ENCODE assay signal across 15 cellular contexts in the genomic region with DNA sequence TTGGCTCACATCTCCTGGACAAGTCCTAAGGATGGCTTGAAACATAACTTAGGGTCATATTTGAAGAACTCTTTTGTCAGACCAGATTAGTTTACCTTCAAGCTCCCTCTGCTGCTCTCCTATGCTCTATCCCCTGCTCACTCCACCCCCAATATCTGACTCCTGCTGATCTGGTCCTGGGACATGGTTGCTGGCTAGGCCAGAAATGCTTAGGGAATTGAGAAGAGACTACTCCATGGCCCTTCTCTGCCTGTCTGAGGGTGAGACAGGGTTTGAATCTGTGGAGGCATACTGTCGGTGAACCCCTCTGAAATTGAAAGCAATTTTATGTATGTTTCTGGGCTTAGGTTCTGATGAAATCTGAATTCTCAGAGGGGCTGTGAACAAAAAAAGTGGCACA. TPM values are rescaled to one million over a fixed set of nuclear protein-coding genes. Genes with fewer than 3 reads are reported as not detected.
DNase-seq lines count a peak whose midpoint lies in the region; ATAC-seq lines count a peak whose summit lies in the region.
"Had no signal": no experiment of that assay in that cellular context is flagged by ENCODE, and none has a peak within 500 bp of the region (broad histone marks: within the 10 kb centered on the region; RNA-seq: fewer than 3 reads in every experiment).

No MANE protein-coding gene starts in this region.

- peak overlapping the region; percentile 34 for H3K27ac Mint-ChIP-seq in activated T-cell treated with anti-CD3 and anti-CD28 coated beads, Interleukin-2, amount 50 U/mL, for 72 hours
- H3K27ac Mint-ChIP-seq in dendritic cell treated with granulocyte-macrophage colony-stimulating factor and Interleukin-4, amounts not matched to agents 40 ng/mL and 50 ng/mL, for 4 days = peak overlapping the region; percentile 62
- H3K27ac Mint-ChIP-seq in stimulated activated naive B cell treated with anti-CD40 and anti-IgM and Interleukin-4, amounts not matched to agents 10 μg/mL and 1 μg/mL and 100 μg/mL, for 72 hours = peak overlapping the region; percentile 78

- DNase-seq in activated T-cell treated with anti-CD3 and anti-CD28 coated beads, Interleukin-2, amount 50 U/mL, for 72 hours = no peak
- no peak for DNase-seq in activated T-cell treated with anti-CD3 and anti-CD28 coated beads, Interleukin-2, amount 50 U/mL, for 1 hour
- peak; percentile 29 for DNase-seq in NAMALWA (ENCODE audit: low spot score)
- DNase-seq in stimulated activated naive B cell treated with anti-CD40 and anti-IgM and Interleukin-4, amounts not matched to agents 10 μg/mL and 1 μg/mL and 100 μg/mL, for 72 hours = no peak
- DNase-seq in kidney glomerular epithelial cell (lab: John Stamatoyannopoulos, UW) = no peak
- no peak for DNase-seq in activated CD4-positive, CD25-positive, alpha-beta regulatory T cell (lab: John Stamatoyannopoulos, UW)
- DNase-seq: heart right ventricle, left ventricle myocardium superior, NCI-H510A treated with DMSO at 0.1 percent for 48 hours, RPMI8226, T1000, uterus had no signal

- H3K9me3 Mint-ChIP-seq in activated T-cell treated with anti-CD3 and anti-CD28 coated beads, Interleukin-2, amount 50 U/mL, for 72 hours = no peaks in the 10 kb centered on the region
- no peaks in the 10 kb centered on the region for H3K9me3 Mint-ChIP-seq in dendritic cell treated with granulocyte-macrophage colony-stimulating factor and Interleukin-4, amounts not matched to agents 40 ng/mL and 50 ng/mL, for 4 days
- H3K9me3 Mint-ChIP-seq in stimulated activated naive B cell treated with anti-CD40 and anti-IgM and Interleukin-4, amounts not matched to agents 10 μg/mL and 1 μg/mL and 100 μg/mL, for 72 hours = peaks cover 0 to 1% of the 10 kb centered on the region in 2 donors

- H3K4me3 Mint-ChIP-seq in activated T-cell treated with anti-CD3 and anti-CD28 coated beads, Interleukin-2, amount 50 U/mL, for 72 hours = peak overlapping the region; percentile 89 to 95
- no peak overlapping the region for H3K4me3 Mint-ChIP-seq in dendritic cell treated with granulocyte-macrophage colony-stimulating factor and Interleukin-4, amounts not matched to agents 40 ng/mL and 50 ng/mL, for 4 days
- H3K4me3 Mint-ChIP-seq in stimulated activated naive B cell treated with anti-CD40 and anti-IgM and Interleukin-4, amounts not matched to agents 10 μg/mL and 1 μg/mL and 100 μg/mL, for 72 hours = peak overlapping the region; percentile 64 to 86

- H3K36me3 Mint-ChIP-seq in activated T-cell treated with anti-CD3 and anti-CD28 coated beads, Interleukin-2, amount 50 U/mL, for 72 hours (ENCODE audit: insufficient read depth in 2 of 2) = peaks cover 10 to 17% of the 10 kb centered on the region in 2 donors
- peaks cover 23% of the 10 kb centered on the region for H3K36me3 Mint-ChIP-seq in dendritic cell treated with granulocyte-macrophage colony-stimulating factor and Interleukin-4, amounts not matched to agents 40 ng/mL and 50 ng/mL, for 4 days (ENCODE audit: low read depth)
- peaks cover 16 to 54% of the 10 kb centered on the region in 2 donors for H3K36me3 Mint-ChIP-seq in stimulated activated naive B cell treated with anti-CD40 and anti-IgM and Interleukin-4, amounts not matched to agents 10 μg/mL and 1 μg/mL and 100 μg/mL, for 72 hours

- H3K4me1 Mint-ChIP-seq in activated T-cell treated with anti-CD3 and anti-CD28 coated beads, Interleukin-2, amount 50 U/mL, for 72 hours (ENCODE audit: low read depth) = peaks cover 87% of the 10 kb centered on the region
- H3K4me1 Mint-ChIP-seq in dendritic cell treated with granulocyte-macrophage colony-stimulating factor and Interleukin-4, amounts not matched to agents 40 ng/mL and 50 ng/mL, for 4 days (ENCODE audit: low read depth) = peaks cover 67% of the 10 kb centered on the region
- H3K4me1 Mint-ChIP-seq in stimulated activated naive B cell treated with anti-CD40 and anti-IgM and Interleukin-4, amounts not matched to agents 10 μg/mL and 1 μg/mL and 100 μg/mL, for 72 hours = peaks cover 50 to 89% of the 10 kb centered on the region in 2 donors

- no peaks in the 10 kb centered on the region for H3K27me3 Mint-ChIP-seq in activated T-cell treated with anti-CD3 and anti-CD28 coated beads, Interleukin-2, amount 50 U/mL, for 72 hours (ENCODE audit: low read depth)
- no peaks in the 10 kb centered on the region for H3K27me3 Mint-ChIP-seq in dendritic cell treated with granulocyte-macrophage colony-stimulating factor and Interleukin-4, amounts not matched to agents 40 ng/mL and 50 ng/mL, for 4 days
- H3K27me3 Mint-ChIP-seq in stimulated activated naive B cell treated with anti-CD40 and anti-IgM and Interleukin-4, amounts not matched to agents 10 μg/mL and 1 μg/mL and 100 μg/mL, for 72 hours = no peaks in the 10 kb centered on the region

- intact Hi-C loops in dendritic cell treated with granulocyte-macrophage colony-stimulating factor and Interleukin-4, amounts not matched to agents 40 ng/mL and 50 ng/mL, for 4 days (cut with micrococcal nuclease) = loop anchor here (5.0 kb wide), 1 partner anchor 205 kb away; a partner anchor contains a TSS

- no peak for ATAC-seq in activated T-cell treated with anti-CD3 and anti-CD28 coated beads, Interleukin-2, amount 50 U/mL, for 72 hours (replicated peaks in 1 of 2)
- no peak for ATAC-seq in stimulated activated naive B cell treated with anti-CD40 and anti-IgM and Interleukin-4, amounts not matched to agents 10 μg/mL and 1 μg/mL and 100 μg/mL, for 72 hours (replicated peaks)
- ATAC-seq in GM18907 (IDR thresholded peaks at IDR 0.05; ENCODE audit: unreplicated experiment) = no peak
- ATAC-seq: HCT116, heart right ventricle, left ventricle myocardium superior had no signal

RNA-seq across cellular contexts. Expression of a gene that starts 3.3 kb away (rescaled TPM):
- total RNA-seq in activated T-cell treated with anti-CD3 and anti-CD28 coated beads, Interleukin-2, amount 50 U/mL, for 72 hours = 10 to 100 TPM; 72.9 to 77.9 TPM
